In genomic region chr12:132771126-132771838, GRCh38 we compare ENCODE assay signal across 9 cellular contexts. TPM values are rescaled to one million over a fixed set of nuclear protein-coding genes. Genes with fewer than 3 reads are reported as not detected.
DNase-seq lines count a peak whose midpoint lies in the region; ATAC-seq and TF ChIP-seq lines count a peak whose summit lies in the region.
"Had no signal": no experiment of that assay in that cellular context is flagged by ENCODE, and none has a peak within 500 bp of the region (broad histone marks: within the 10 kb centered on the region; RNA-seq: fewer than 3 reads in every experiment).

No MANE protein-coding gene starts in this region.

- H3K27ac ChIP-seq in Karpas-422 (ENCODE audit: low read length) (peak overlapping the region; percentile 47), gastroesophageal sphincter (no peak overlapping the region)
- H3K27ac ChIP-seq: foreskin keratinocyte had no signal

- H3K27ac Mint-ChIP-seq in activated naive CD8-positive, alpha-beta T cell treated with anti-CD3 and anti-CD28 coated beads, Interleukin-2, amount 10 ng/mL, durations not matched to agents 7 days and 5 days: peak overlapping the region; percentile 51
- peak overlapping the region; percentile 50 for H3K27ac Mint-ChIP-seq in stimulated activated naive CD8-positive, alpha-beta T cell treated with anti-CD3 and anti-CD28 coated beads, Interleukin-15, Interleukin-2, amounts not matched to agents 100 ng/mL and 50 ng/mL, for 24 hours

- peaks cover 24% of the 10 kb centered on the region for H3K36me3 ChIP-seq in Karpas-422 (ENCODE audit: insufficient read depth, low read length)
- H3K36me3 ChIP-seq in gastroesophageal sphincter: peaks cover 0 to 67% of the 10 kb centered on the region in 2 donors

- H3K4me1 ChIP-seq in Karpas-422 (ENCODE audit: low read length) (peaks cover 18% of the 10 kb centered on the region), gastroesophageal sphincter (peaks cover 0 to 42% (median 0%) of the 10 kb centered on the region in 3 donors)

- no peaks in the 10 kb centered on the region for H3K79me2 ChIP-seq in Karpas-422 (ENCODE audit: low read length)

- WGBS in gastroesophageal sphincter (ENCODE audit: low coverage in 1 of 2), 2 donors: 80 to 95% methylated on average over 1 to 5 of the region's 15 CpGs

- H3K4me3 ChIP-seq in Karpas-422 (ENCODE audit: low read length) (no peak overlapping the region), gastroesophageal sphincter (no peak overlapping the region)

- no peak for TF ChIP-seq CTCF in gastroesophageal sphincter (IDR thresholded peaks at IDR 0.05)

- peaks cover 33% of the 10 kb centered on the region for H3K4me1 Mint-ChIP-seq in activated naive CD8-positive, alpha-beta T cell treated with anti-CD3 and anti-CD28 coated beads, Interleukin-2, amount 10 ng/mL, durations not matched to agents 7 days and 5 days
- H3K4me1 Mint-ChIP-seq in stimulated activated naive CD8-positive, alpha-beta T cell treated with anti-CD3 and anti-CD28 coated beads, Interleukin-15, Interleukin-2, amounts not matched to agents 100 ng/mL and 50 ng/mL, for 24 hours (ENCODE audit: low read depth): peaks cover 71% of the 10 kb centered on the region

- H3K4me2 ChIP-seq in Karpas-422 (ENCODE audit: low read depth, low read length, poor library complexity, severe bottlenecking): no peak overlapping the region

- H4K20me1 ChIP-seq in Karpas-422 (ENCODE audit: insufficient read depth, low read depth, low read length): no peaks in the 10 kb centered on the region

- H3K27me3 ChIP-seq in Karpas-422 (ENCODE audit: low read length): no peaks in the 10 kb centered on the region
- H3K27me3 ChIP-seq in gastroesophageal sphincter: no peaks in the 10 kb centered on the region
- H3K27me3 ChIP-seq: foreskin keratinocyte had no signal

- no peaks in the 10 kb centered on the region for H3K9me3 Mint-ChIP-seq in activated naive CD8-positive, alpha-beta T cell treated with anti-CD3 and anti-CD28 coated beads, Interleukin-2, amount 10 ng/mL, durations not matched to agents 7 days and 5 days
- H3K9me3 Mint-ChIP-seq in stimulated activated naive CD8-positive, alpha-beta T cell treated with anti-CD3 and anti-CD28 coated beads, Interleukin-15, Interleukin-2, amounts not matched to agents 100 ng/mL and 50 ng/mL, for 24 hours: no peaks in the 10 kb centered on the region

- H3K4me3 Mint-ChIP-seq in activated naive CD8-positive, alpha-beta T cell treated with anti-CD3 and anti-CD28 coated beads, Interleukin-2, amount 10 ng/mL, durations not matched to agents 7 days and 5 days: peak overlapping the region; percentile 42
- peak overlapping the region; percentile 34 for H3K4me3 Mint-ChIP-seq in stimulated activated naive CD8-positive, alpha-beta T cell treated with anti-CD3 and anti-CD28 coated beads, Interleukin-15, Interleukin-2, amounts not matched to agents 100 ng/mL and 50 ng/mL, for 24 hours

- TF ChIP-seq EP300 in gastroesophageal sphincter (IDR thresholded peaks at IDR 0.05): no peak

- peaks cover 23% of the 10 kb centered on the region for H3K36me3 Mint-ChIP-seq in activated naive CD8-positive, alpha-beta T cell treated with anti-CD3 and anti-CD28 coated beads, Interleukin-2, amount 10 ng/mL, durations not matched to agents 7 days and 5 days
- peaks cover 45% of the 10 kb centered on the region for H3K36me3 Mint-ChIP-seq in stimulated activated naive CD8-positive, alpha-beta T cell treated with anti-CD3 and anti-CD28 coated beads, Interleukin-15, Interleukin-2, amounts not matched to agents 100 ng/mL and 50 ng/mL, for 24 hours (ENCODE audit: low read depth)

- H3K9me3 ChIP-seq in Karpas-422 (ENCODE audit: low read length) (no peaks in the 10 kb centered on the region), gastroesophageal sphincter (no peaks in the 10 kb centered on the region)

- no peak overlapping the region for H2AFZ ChIP-seq in Karpas-422 (ENCODE audit: low read length)

- peak; percentile 72 for ATAC-seq in activated naive CD8-positive, alpha-beta T cell treated with anti-CD3 and anti-CD28 coated beads, Interleukin-2, amount 10 ng/mL, durations not matched to agents 7 days and 5 days (ENCODE audit: low read depth)
- ATAC-seq in gastroesophageal sphincter: no peak
- ATAC-seq: foreskin keratinocyte had no signal

- TF ChIP-seq POLR2A in gastroesophageal sphincter (IDR thresholded peaks at IDR 0.05): no peak

- POLR2A ChIA-PET in activated naive CD8-positive, alpha-beta T cell treated with anti-CD3 and anti-CD28 coated beads, Interleukin-2, amount 10 ng/mL, durations not matched to agents 7 days and 5 days (lab: Charles Lee): interaction anchor here (1.0 kb wide), 1 partner anchor 9 kb away, joined by 3 read pairs; the partner anchor contains the start of gene ANKLE2

- peak; percentile 66 for DNase-seq in activated CD8-positive, alpha-beta memory T cell treated with anti-CD3 and anti-CD28 coated beads for 24 hours
- no peak for DNase-seq in activated CD8-positive, alpha-beta memory T cell treated with anti-CD3 and anti-CD28 coated beads, Interleukin-2, amount 50 U/mL, for 48 hours
- DNase-seq in Karpas-422 (no peak), NCI-H128 (lab: John Stamatoyannopoulos, UW; ENCODE audit: unreplicated experiment) (no peak), NCI-H146 (lab: John Stamatoyannopoulos, UW) (no peak)
- DNase-seq in activated naive CD8-positive, alpha-beta T cell treated with anti-CD3 and anti-CD28 coated beads, Interleukin-2, amount 10 ng/mL, durations not matched to agents 7 days and 5 days: peak; percentile 50
- DNase-seq: foreskin keratinocyte had no signal

- no peaks in the 10 kb centered on the region for H3K27me3 Mint-ChIP-seq in activated naive CD8-positive, alpha-beta T cell treated with anti-CD3 and anti-CD28 coated beads, Interleukin-2, amount 10 ng/mL, durations not matched to agents 7 days and 5 days
- no peaks in the 10 kb centered on the region for H3K27me3 Mint-ChIP-seq in stimulated activated naive CD8-positive, alpha-beta T cell treated with anti-CD3 and anti-CD28 coated beads, Interleukin-15, Interleukin-2, amounts not matched to agents 100 ng/mL and 50 ng/mL, for 24 hours

- H3K9me2 ChIP-seq in Karpas-422 (replicated peaks; ENCODE audit: insufficient read depth, low read length): no peaks in the 10 kb centered on the region

- H3K9ac ChIP-seq in Karpas-422 (ENCODE audit: low read length): no peak overlapping the region

RNA-seq across cellular contexts. Expression of gene ANKLE2, which starts 9.7 kb away (rescaled TPM):
- total RNA-seq in Karpas-422 (2014; rRNA removed; shearing (Covaris generic); ENCODE audit: low replicate concordance): 42.7 and 47.9 TPM in 2 replicates
- total RNA-seq in activated naive CD8-positive, alpha-beta T cell treated with anti-CD3 and anti-CD28 coated beads, Interleukin-2, amount 10 ng/mL, durations not matched to agents 7 days and 5 days: 10 to 100 TPM; 90.3 to 92.9 TPM
- 10 to 100 TPM; 33.1 to 61.5 (median 49.9) TPM for total RNA-seq in gastroesophageal sphincter

RNA-seq across cellular contexts. Expression of gene GOLGA3, which starts 57.4 kb away (rescaled TPM):
- total RNA-seq in Karpas-422 (2014; rRNA removed; shearing (Covaris generic); ENCODE audit: low replicate concordance): 14.9 and 32.7 TPM in 2 replicates
- total RNA-seq in activated naive CD8-positive, alpha-beta T cell treated with anti-CD3 and anti-CD28 coated beads, Interleukin-2, amount 10 ng/mL, durations not matched to agents 7 days and 5 days: 10 to 100 TPM; 63.8 to 64.7 TPM
- 100 to 1,000 TPM in 1 of 4 donors, 10 to 100 TPM in 3; 54.8 to 126 (median 74.1) TPM for total RNA-seq in gastroesophageal sphincter

Comparison
In these comparisons a context has a peak if more than half of its experiments do, and no peak if none do; other contexts are left out.
1. DNase-seq: peak in activated CD8-positive, alpha-beta memory T cell treated with anti-CD3 and anti-CD28 coated beads for 24 hours (single experiment) and activated naive CD8-positive, alpha-beta T cell treated with anti-CD3 and anti-CD28 coated beads, Interleukin-2, amount 10 ng/mL, durations not matched to agents 7 days and 5 days (single experiment); none in activated CD8-positive, alpha-beta memory T cell treated with anti-CD3 and anti-CD28 coated beads, Interleukin-2, amount 50 U/mL, for 48 hours (single experiment), Karpas-422 (single experiment), NCI-H128 (single experiment) and NCI-H146 (single experiment).